1 cellular context compared by ENCODE assay signal in genomic region chr3:123246846-123247245, GRCh38.
TF ChIP-seq lines count a peak whose summit lies in the region.

No MANE protein-coding gene starts in this region.

TF ChIP-seq in SK-N-SH treated with all-trans-retinoic acid at 6 μM for 48 hours, 23 proteins besides CTCF, POLR2A, EP300 and RAD21 (continued from another document):
- no peak for TF ChIP-seq PATZ1 (CRISPR knock-in tag; IDR thresholded peaks at IDR 0.05; ENCODE audit: borderline replicate concordance)
- TF ChIP-seq ZFP30 (CRISPR knock-in tag; IDR thresholded peaks at IDR 0.05), result no peak
TF ChIP-seq in SK-N-SH treated with all-trans-retinoic acid at 6 μM for 48 hours: peak in this region for 0.
